In the genomic region with DNA sequence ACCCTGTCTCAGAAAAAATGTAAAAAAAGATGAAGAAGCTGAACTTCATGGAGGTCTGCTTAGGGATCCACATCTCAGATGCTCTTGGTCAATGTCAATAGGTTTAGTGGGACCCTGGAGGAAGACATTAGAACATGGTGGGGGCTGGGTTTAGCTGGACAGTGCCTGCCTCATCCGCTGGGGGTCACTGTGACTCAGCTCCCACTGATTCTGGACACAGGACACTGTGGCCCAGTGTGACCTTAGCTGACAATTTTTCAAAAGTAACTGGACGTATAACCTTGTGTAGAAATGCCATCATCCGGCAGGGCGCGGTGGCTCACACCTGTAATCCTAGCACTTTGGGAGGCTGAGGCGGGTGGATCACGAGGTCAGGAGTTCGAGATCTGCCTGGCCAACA, we compare ENCODE assay signal across 16 cellular contexts. TPM values are rescaled to one million over a fixed set of nuclear protein-coding genes. Genes with fewer than 3 reads are reported as not detected.
DNase-seq lines count a peak whose midpoint lies in the region; ATAC-seq, FAIRE-seq and TF ChIP-seq lines count a peak whose summit lies in the region.
"Had no signal": no experiment of that assay in that cellular context is flagged by ENCODE, and none has a peak within 500 bp of the region (broad histone marks: within the 10 kb centered on the region; RNA-seq: fewer than 3 reads in every experiment).

No MANE protein-coding gene starts in this region.

- no peak for FAIRE-seq in pancreas (lab: Jason Lieb, UNC)

- H3K27ac ChIP-seq in OCI-LY1 (ENCODE audit: low read depth, low read length, poor library complexity, severe bottlenecking) (no peak overlapping the region), endodermal cell (ENCODE audit: low read depth, low read length) (no peak overlapping the region), pancreas (no peak overlapping the region)
- H3K27ac ChIP-seq: thyroid gland had no signal

- H2AFZ ChIP-seq in OCI-LY1 (ENCODE audit: low read length), result no peak overlapping the region

- no peak overlapping the region for H3K4me3 Mint-ChIP-seq in endodermal cell
- H3K4me3 Mint-ChIP-seq: naive thymus-derived CD8-positive, alpha-beta T cell; T-helper 17 cell had no signal

- ATAC-seq in pancreas, result peak in 3 of 4 donors; percentile 31 to 66 (median 47)
- ATAC-seq in GM21423 (IDR thresholded peaks at IDR 0.05; ENCODE audit: unreplicated experiment), result no peak
- ATAC-seq: naive thymus-derived CD8-positive, alpha-beta T cell; T-helper 17 cell had no signal

- H3K9me2 ChIP-seq in OCI-LY1 (ENCODE audit: low read depth, low read length), result no peaks in the 10 kb centered on the region

- DNase-seq in ELR (ENCODE audit: low read depth), result peak; percentile 30
- DNase-seq in endodermal cell, result peak; percentile 78
- DNase-seq in pancreas, result no peak
- DNase-seq in NK-92 treated with Interleukin-12 subunit alpha and Interleukin-12 subunit beta, amount 100 ng/mL, for 24 hours (lab: John Stamatoyannopoulos, UW), result no peak
- DNase-seq in NCI-H345 (lab: John Stamatoyannopoulos, UW), result no peak
- DNase-seq in HEK293T (ENCODE audit: extremely low spot score), result no peak
- DNase-seq: activated T-cell treated with anti-CD3 and anti-CD28 coated beads, Interleukin-2, amount 50 U/mL, for 1 hour; cortex of kidney; DND-41; hypothalamus; naive thymus-derived CD8-positive, alpha-beta T cell; stimulated activated CD4-positive, alpha-beta T cell treated with anti-CD3 and anti-CD28 coated beads, Interleukin-4, amount 100 ng/mL, for 1 hour; T-helper 17 cell had no signal

- H3K9me3 Mint-ChIP-seq in endodermal cell, result peaks cover 18% of the 10 kb centered on the region

- no peaks in the 10 kb centered on the region for H3F3A ChIP-seq in OCI-LY1 (ENCODE audit: insufficient read depth, low read length)

- H3K4me1 Mint-ChIP-seq in endodermal cell, result peaks cover 4% of the 10 kb centered on the region

- H3K9me3 ChIP-seq in OCI-LY1 (ENCODE audit: low read length) (no peaks in the 10 kb centered on the region), endodermal cell (ENCODE audit: control insufficient read depth, low read length) (peaks cover 14% of the 10 kb centered on the region), pancreas (no peaks in the 10 kb centered on the region)
- H3K9me3 ChIP-seq: thyroid gland had no signal

- TF ChIP-seq CTCF in OCI-LY1 (IDR thresholded peaks at IDR 0.05; ENCODE audit: low read length), result peak; percentile 51; the same call in 1 of the 2 replicates
- TF ChIP-seq CTCF in endodermal cell (conservative IDR thresholded peaks at IDR 0.05), result peak; percentile 70
- TF ChIP-seq CTCF in pancreas (IDR thresholded peaks at IDR 0.05), result peak in 2 of 4 donors; percentile 12 to 17

- H3K36me3 Mint-ChIP-seq in endodermal cell (ENCODE audit: low read depth), result peaks cover 2% of the 10 kb centered on the region

- H3K27ac Mint-ChIP-seq in endodermal cell, result no peak overlapping the region
- H3K27ac Mint-ChIP-seq: naive thymus-derived CD8-positive, alpha-beta T cell; T-helper 17 cell had no signal

- H3K27me3 ChIP-seq in OCI-LY1 (ENCODE audit: insufficient read depth, low read length) (no peaks in the 10 kb centered on the region; the same call in 1 of the 2 replicates), endodermal cell (ENCODE audit: control insufficient read depth, insufficient read depth, low read length, poor library complexity, severe bottlenecking) (no peaks in the 10 kb centered on the region), pancreas (no peaks in the 10 kb centered on the region)
- H3K27me3 ChIP-seq: thyroid gland had no signal

- no peak overlapping the region for H3K9ac ChIP-seq in OCI-LY1 (ENCODE audit: low read length)
- H3K9ac ChIP-seq in endodermal cell (ENCODE audit: extremely low read depth, low read length, poor library complexity, severe bottlenecking), result no peak overlapping the region

- peaks cover 16% of the 10 kb centered on the region for H3K27me3 Mint-ChIP-seq in endodermal cell (ENCODE audit: insufficient read depth)

- intact Hi-C loops in pancreas (cut with DNase I), result no loop called here

- H3K4me3 ChIP-seq in OCI-LY1 (ENCODE audit: low read depth, low read length, poor library complexity, severe bottlenecking), result no peak overlapping the region
- no peak overlapping the region for H3K4me3 ChIP-seq in endodermal cell (ENCODE audit: low read length)
- H3K4me3 ChIP-seq in pancreas, result no peak overlapping the region
- H3K4me3 ChIP-seq: thyroid gland had no signal

- no peak overlapping the region for H3K4me2 ChIP-seq in OCI-LY1 (ENCODE audit: low read length)

- H4K20me1 ChIP-seq in OCI-LY1 (ENCODE audit: insufficient read depth, low read length), result no peaks in the 10 kb centered on the region

- no peaks in the 10 kb centered on the region for H3K79me2 ChIP-seq in OCI-LY1 (ENCODE audit: insufficient read depth, low read length)

- no peaks in the 10 kb centered on the region for H3K36me3 ChIP-seq in OCI-LY1 (ENCODE audit: insufficient read depth, low read length)
- no peaks in the 10 kb centered on the region for H3K36me3 ChIP-seq in endodermal cell (ENCODE audit: control insufficient read depth, insufficient read depth, low read length)
- H3K36me3 ChIP-seq in pancreas, result no peaks in the 10 kb centered on the region
- H3K36me3 ChIP-seq: thyroid gland had no signal

- POLR2A ChIA-PET in HEK293T (lab: Yijun Ruan, JAX), result interaction anchor here (0.6 kb wide), 1 partner anchor 35 kb away, joined by 3 read pairs; the partner anchor contains the start of gene PHYKPL

- CTCF ChIA-PET in HEK293T (lab: Yijun Ruan, JAX), result interaction anchor here (0.7 to 1.1 kb wide), 3 partner anchors 9 to 75 kb away, joined by 3 read pairs; no protein-coding TSS in a partner anchor

- H3K4me1 ChIP-seq in OCI-LY1 (ENCODE audit: insufficient read depth, low read length, severe bottlenecking) (no peaks in the 10 kb centered on the region), endodermal cell (ENCODE audit: control insufficient read depth, insufficient read depth, low read length) (no peaks in the 10 kb centered on the region), pancreas (no peaks in the 10 kb centered on the region)
- H3K4me1 ChIP-seq: thyroid gland had no signal

- WGBS in endodermal cell (ENCODE audit: insufficient coverage in 1 of 2, insufficient read length in 1 of 2), 2 experiments, result 80 to 85% methylated on average over 7 to 8 of the region's 8 CpGs
- WGBS in pancreas, 2 donors, result 65 to 67% methylated on average over 8 of the region's 8 CpGs

TF ChIP-seq in HEK293T, 16 proteins besides CTCF, POLR2A, EP300 and RAD21:
- TF ChIP-seq SP1 (IDR thresholded peaks at IDR 0.05) (no peak), FOXK2 (IDR thresholded peaks at IDR 0.05) (no peak), TARDBP (IDR thresholded peaks at IDR 0.05) (no peak), CTBP1 (IDR thresholded peaks at IDR 0.05; ENCODE audit: borderline replicate concordance) (no peak), ZNF384 (IDR thresholded peaks at IDR 0.05) (no peak), ARNT (IDR thresholded peaks at IDR 0.05) (no peak), BHLHE40 (IDR thresholded peaks at IDR 0.05; ENCODE audit: borderline replicate concordance) (no peak), FOXA1 (IDR thresholded peaks at IDR 0.05) (no peak), ELF4 (IDR thresholded peaks at IDR 0.05) (no peak)

RNA-seq across cellular contexts. Expression of gene HNRNPAB, which starts 7.3 kb away (rescaled TPM):
- total RNA-seq in endodermal cell (100 to 1,000 TPM; 343 to 353 TPM), pancreas (10 to 100 TPM; 24.5 to 61.6 (median 44.8) TPM)
- 268 TPM for polyA plus RNA-seq in endodermal cell (2013, experiment 1 of 2)
- polyA plus RNA-seq in endodermal cell (2013, experiment 2 of 2), result 254 TPM
- polyA plus RNA-seq in pancreas, result 10 to 100 TPM; 47.0 to 52.7 TPM

RNA-seq across cellular contexts. Expression of gene GMCL2, which starts 9.8 kb away (rescaled TPM):
- total RNA-seq in endodermal cell (not detected), pancreas (not detected)
- not detected for polyA plus RNA-seq in endodermal cell (2013, experiment 1 of 2)
- not detected for polyA plus RNA-seq in endodermal cell (2013, experiment 2 of 2)
- not detected for polyA plus RNA-seq in pancreas
- total RNA-seq: T-helper 17 cell, thyroid gland had no signal
- polyA plus RNA-seq: naive thymus-derived CD8-positive, alpha-beta T cell had no signal

RNA-seq across cellular contexts. Expression of gene PHYKPL, which starts 35.6 kb away (rescaled TPM):
- total RNA-seq in endodermal cell (10 to 100 TPM; 59.9 to 82.5 TPM), pancreas (10 to 100 TPM; 29.3 to 60.3 (median 35.9) TPM)
- 40.5 TPM for polyA plus RNA-seq in endodermal cell (2013, experiment 1 of 2)
- polyA plus RNA-seq in endodermal cell (2013, experiment 2 of 2), result 37.3 TPM
- 10 to 100 TPM; 78.9 to 83.5 TPM for polyA plus RNA-seq in pancreas

RNA-seq across cellular contexts. Expression of gene NHP2, which starts 43.3 kb away (rescaled TPM):
- total RNA-seq in endodermal cell (100 to 1,000 TPM; 174 to 176 TPM), pancreas (10 to 100 TPM; 34.6 to 65.6 (median 53.9) TPM)
- polyA plus RNA-seq in endodermal cell (2013, experiment 1 of 2), result 151 TPM
- polyA plus RNA-seq in endodermal cell (2013, experiment 2 of 2), result 140 TPM
- polyA plus RNA-seq in pancreas, result 10 to 100 TPM; 50.7 to 84.7 TPM

Comparison
In these comparisons a context has a peak if more than half of its experiments do, and no peak if none do; other contexts are left out.
1. DNase-seq: peak in ELR (single experiment) and endodermal cell (single experiment); none in pancreas (0 of 6), NK-92 treated with Interleukin-12 subunit alpha and Interleukin-12 subunit beta, amount 100 ng/mL, for 24 hours (single experiment), NCI-H345 (single experiment) and HEK293T (single experiment).
2. RNA of gene HNRNPAB, which starts 7.3 kb away (total RNA-seq): 343 to 353 TPM in endodermal cell; 24.5 to 61.6 TPM in pancreas; every median in the first group is over 4 times any median in the second.